Comparison of ENCODE assay signal across 18 cellular contexts in the genomic region with DNA sequence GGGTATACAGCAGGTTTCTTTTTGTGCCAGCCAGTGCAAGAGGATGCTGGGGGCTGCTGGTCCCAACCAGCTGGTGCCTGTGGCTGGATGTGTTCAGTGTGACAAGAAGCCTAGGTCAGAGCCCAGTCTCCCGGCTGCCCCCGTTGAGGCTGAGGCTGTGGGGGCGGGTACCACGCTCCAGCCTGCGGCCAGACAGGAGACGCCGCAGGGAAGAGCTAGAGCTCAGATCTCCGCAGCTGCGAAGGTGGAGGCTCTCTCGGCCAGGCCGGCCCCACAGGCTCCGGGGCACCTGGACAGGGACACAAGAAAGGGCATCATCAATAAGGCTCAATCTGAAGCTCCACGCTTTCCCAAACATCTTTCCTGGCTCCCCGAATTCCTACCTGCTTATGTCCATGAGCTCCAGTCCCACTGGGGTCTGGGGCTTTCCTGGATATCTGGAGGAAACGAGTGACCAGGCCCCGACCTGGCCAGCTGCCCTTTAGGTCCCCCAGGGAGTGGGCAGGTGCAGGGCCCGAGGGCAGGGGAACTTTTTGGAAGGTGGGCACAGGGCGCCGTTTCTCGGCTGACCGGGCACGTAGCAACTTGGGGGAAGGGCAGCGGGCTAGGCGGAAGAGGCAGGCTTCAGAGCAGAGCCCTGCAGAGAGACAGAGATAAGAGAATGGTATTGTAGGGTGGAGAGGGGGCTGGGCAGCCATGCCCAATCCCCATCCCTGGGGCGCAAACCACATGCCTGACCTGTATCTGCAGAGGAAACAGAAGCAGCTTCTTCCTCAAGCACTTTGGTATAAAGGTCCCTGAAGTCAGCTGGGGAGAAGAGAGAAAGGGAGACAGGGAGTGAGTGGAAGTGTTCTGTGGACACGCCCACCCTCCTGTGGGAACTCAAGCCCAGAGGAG.
"Had no signal": no experiment of that assay in that cellular context is flagged by ENCODE, and none has a peak within 500 bp of the region (broad histone marks: within the 10 kb centered on the region; RNA-seq: fewer than 3 reads in every experiment).

No MANE protein-coding gene starts in this region.

- H3K27ac ChIP-seq: coronary artery, esophagus muscularis mucosa, gastroesophageal sphincter, left ventricle myocardium inferior, lower lobe of right lung, neural progenitor cell, ovary, right atrium auricular region, sigmoid colon, skin epidermis had no signal

- H3K4me3 ChIP-seq: coronary artery, dorsolateral prefrontal cortex, esophagus muscularis mucosa, gastroesophageal sphincter, left ventricle myocardium inferior, lower lobe of right lung, neural progenitor cell, ovary, right atrium auricular region, sigmoid colon, skin epidermis had no signal

- H3K9me3 ChIP-seq: gastroesophageal sphincter, left ventricle myocardium inferior, lower lobe of right lung, ovary, right atrium auricular region, sigmoid colon had no signal

- ATAC-seq: gastroesophageal sphincter, left cardiac atrium, lower lobe of right lung, natural killer cell had no signal

- H3K36me3 ChIP-seq: neural progenitor cell, ovary had no signal

- DNase-seq: dorsolateral prefrontal cortex; effector memory CD4-positive, alpha-beta T cell; glutamatergic neuron; left cardiac atrium; left ventricle myocardium inferior; lower lobe of right lung; natural killer cell; nucleus accumbens; ovary; sigmoid colon; stimulated activated naive CD4-positive, alpha-beta T cell treated with Interleukin-2 at 50 U/mL for 16 hours; trophoblast cell had no signal

- H3K27me3 ChIP-seq: dorsolateral prefrontal cortex, gastroesophageal sphincter, neural progenitor cell, ovary, right atrium auricular region, sigmoid colon had no signal
